8 cellular contexts compared by ENCODE assay signal in the genomic region with DNA sequence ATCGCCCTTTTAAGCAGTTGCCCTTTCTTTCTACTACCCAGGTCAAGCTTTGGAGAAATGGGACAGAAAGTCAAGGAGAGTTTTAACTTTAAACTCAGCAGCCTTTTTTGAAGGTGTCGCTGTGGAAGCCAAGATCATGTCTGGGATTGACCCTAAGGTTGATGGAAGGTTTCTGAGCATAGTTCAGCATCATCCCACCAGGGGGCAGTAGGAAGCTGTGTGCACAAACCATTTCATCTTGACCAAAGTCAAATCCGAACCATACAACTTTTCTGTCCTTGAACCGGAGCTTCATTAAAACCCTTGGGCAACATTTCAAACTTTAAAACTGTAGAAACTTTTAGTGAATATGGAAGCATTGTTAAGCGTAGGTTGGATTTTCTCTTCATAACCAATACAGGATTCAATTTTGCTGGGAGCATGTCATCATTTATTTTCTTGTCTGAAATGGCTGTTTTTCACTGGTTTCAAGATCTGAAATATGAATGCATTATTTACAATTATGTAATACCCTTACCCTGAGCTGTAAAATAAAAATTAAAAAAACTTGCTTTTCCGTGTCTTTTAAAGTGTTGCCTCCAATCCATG.
DNase-seq lines count a peak whose midpoint lies in the region; ATAC-seq and TF ChIP-seq lines count a peak whose summit lies in the region.
"Had no signal": no experiment of that assay in that cellular context is flagged by ENCODE, and none has a peak within 500 bp of the region (broad histone marks: within the 10 kb centered on the region; RNA-seq: fewer than 3 reads in every experiment).

No MANE protein-coding gene starts in this region.

- H3K4me3 Mint-ChIP-seq in activated CD8-positive, alpha-beta T cell treated with anti-CD3 and anti-CD28 coated beads, Interleukin-2, amount 10 ng/mL, durations not matched to agents 7 days and 5 days = no peak overlapping the region

- TF ChIP-seq CTCF in GM20000 (IDR thresholded peaks at IDR 0.05; ENCODE audit: extremely low read depth, missing control alignments) (peak; percentile 45), heart left ventricle (IDR thresholded peaks at IDR 0.05) (peak; percentile 75 to 95 (median 90)), gastrocnemius medialis (IDR thresholded peaks at IDR 0.05 in 4 of 5, conservative IDR thresholded peaks at IDR 0.05 in 1 of 5) (peak; percentile 93 to 96 (median 94))

- H3K36me3 ChIP-seq in heart left ventricle (no peaks in the 10 kb centered on the region), gastrocnemius medialis (no peaks in the 10 kb centered on the region)

- H3K4me1 ChIP-seq in heart left ventricle = peaks cover 0 to 8% (median 1%) of the 10 kb centered on the region in 12 donors
- H3K4me1 ChIP-seq in gastrocnemius medialis = peaks cover 6 to 11% of the 10 kb centered on the region in 2 donors

- H3K27me3 ChIP-seq in heart left ventricle = no peaks in the 10 kb centered on the region
- H3K27me3 ChIP-seq in gastrocnemius medialis = no peaks in the 10 kb centered on the region

- H3K27ac ChIP-seq in heart left ventricle = no peak overlapping the region
- H3K27ac ChIP-seq in gastrocnemius medialis = no peak overlapping the region

- H3K27me3 Mint-ChIP-seq in activated CD8-positive, alpha-beta T cell treated with anti-CD3 and anti-CD28 coated beads, Interleukin-2, amount 10 ng/mL, durations not matched to agents 7 days and 5 days (ENCODE audit: low read depth) = no peaks in the 10 kb centered on the region

- no peaks in the 10 kb centered on the region for H3K9me3 Mint-ChIP-seq in activated CD8-positive, alpha-beta T cell treated with anti-CD3 and anti-CD28 coated beads, Interleukin-2, amount 10 ng/mL, durations not matched to agents 7 days and 5 days (ENCODE audit: insufficient read depth)

- H3K4me3 ChIP-seq in heart left ventricle (peak overlapping the region in 2 of 12 donors; percentile 12 to 14), gastrocnemius medialis (no peak overlapping the region)

- intact Hi-C loops in heart left ventricle (cut with DNase I) (loop anchor here (1.0 to 10.0 kb wide), 16 partner anchors 120 to 840 kb away; no protein-coding TSS in a partner anchor), gastrocnemius medialis (cut with DNase I; ENCODE audit: low total_unique reads) (loop anchor here (1.0 to 5.0 kb wide), 5 partner anchors 123 to 562 kb away; no protein-coding TSS in a partner anchor)

- H3K4me1 Mint-ChIP-seq in activated CD8-positive, alpha-beta T cell treated with anti-CD3 and anti-CD28 coated beads, Interleukin-2, amount 10 ng/mL, durations not matched to agents 7 days and 5 days (ENCODE audit: low read depth) = no peaks in the 10 kb centered on the region

- in situ Hi-C loops in G401 (cut with HindIII; ENCODE audit: low sequenced_read_pairs) (no loop called here), gastrocnemius medialis (cut with MboI; ENCODE audit: low sequenced_read_pairs in 4 of 4) (loop anchor here (5.0 to 25.0 kb wide), 4 partner anchors 198 to 568 kb away; no protein-coding TSS in a partner anchor)

- DNase-seq in G401 (ENCODE audit: low spot score) = peak; percentile 24
- peak; percentile 55 for DNase-seq in GM20000 (ENCODE audit: low spot score)
- DNase-seq in LoVo (ENCODE audit: low spot score) = peak; percentile 60
- DNase-seq in activated CD8-positive, alpha-beta T cell treated with anti-CD3 and anti-CD28 coated beads, Interleukin-2, amount 10 ng/mL, durations not matched to agents 7 days and 5 days = peak; percentile 36
- peak in 4 of 5 donors; percentile 40 to 64 (median 58) for DNase-seq in heart left ventricle
- peak; percentile 26 to 62 for DNase-seq in gastrocnemius medialis
- no peak for DNase-seq in GOT3 (lab: John Stamatoyannopoulos, UW)

- H3K9me3 ChIP-seq in heart left ventricle (no peaks in the 10 kb centered on the region), gastrocnemius medialis (no peaks in the 10 kb centered on the region)

- CTCF ChIA-PET in activated CD8-positive, alpha-beta T cell treated with anti-CD3 and anti-CD28 coated beads, Interleukin-2, amount 10 ng/mL, durations not matched to agents 7 days and 5 days (lab: Charles Lee) = interaction anchor here (0.6 to 2.6 kb wide), 9 partner anchors 8 to 524 kb away, joined by 3 to 15 read pairs (median 4); no protein-coding TSS in a partner anchor

- POLR2A ChIA-PET in activated CD8-positive, alpha-beta T cell treated with anti-CD3 and anti-CD28 coated beads, Interleukin-2, amount 10 ng/mL, durations not matched to agents 7 days and 5 days (lab: Charles Lee) = no interaction called here

- 29 to 36% (median 34%) methylated on average over 6 of the region's 6 CpGs for WGBS in heart left ventricle, 4 donors

- ATAC-seq in activated CD8-positive, alpha-beta T cell treated with anti-CD3 and anti-CD28 coated beads, Interleukin-2, amount 10 ng/mL, durations not matched to agents 7 days and 5 days = no peak
- ATAC-seq in heart left ventricle = peak in 3 of 4 donors; percentile 73 to 80 (median 77)
- ATAC-seq in gastrocnemius medialis = peak; percentile 89
- ATAC-seq: activated naive CD4-positive, alpha-beta T cell treated with anti-CD3 and anti-CD28 coated beads, Interleukin-2, amount 50 U/mL, for 72 hours had no signal

- H3K27ac Mint-ChIP-seq in activated CD8-positive, alpha-beta T cell treated with anti-CD3 and anti-CD28 coated beads, Interleukin-2, amount 10 ng/mL, durations not matched to agents 7 days and 5 days = no peak overlapping the region
- H3K27ac Mint-ChIP-seq: activated naive CD4-positive, alpha-beta T cell treated with anti-CD3 and anti-CD28 coated beads, Interleukin-2, amount 50 U/mL, for 72 hours had no signal

- no peak for TF ChIP-seq POLR2A in heart left ventricle (IDR thresholded peaks at IDR 0.05)
- no peak for TF ChIP-seq POLR2A in gastrocnemius medialis (IDR thresholded peaks at IDR 0.05)

- no peaks in the 10 kb centered on the region for H3K36me3 Mint-ChIP-seq in activated CD8-positive, alpha-beta T cell treated with anti-CD3 and anti-CD28 coated beads, Interleukin-2, amount 10 ng/mL, durations not matched to agents 7 days and 5 days (ENCODE audit: low read depth)
- H3K36me3 Mint-ChIP-seq: activated naive CD4-positive, alpha-beta T cell treated with anti-CD3 and anti-CD28 coated beads, Interleukin-2, amount 50 U/mL, for 72 hours had no signal
